8 cellular contexts compared by ENCODE assay signal in genomic region chr19:45779231-45780145, GRCh38. TPM values are rescaled to one million over a fixed set of nuclear protein-coding genes. Genes with fewer than 3 reads are reported as not detected.
DNase-seq lines count a peak whose midpoint lies in the region; ATAC-seq, FAIRE-seq and TF ChIP-seq lines count a peak whose summit lies in the region.

No MANE protein-coding gene starts in this region.

- H3K36me3 Mint-ChIP-seq in IgD-negative memory B cell: peaks cover 2% of the 10 kb centered on the region
- peaks cover 6% of the 10 kb centered on the region for H3K36me3 Mint-ChIP-seq in activated naive CD4-positive, alpha-beta T cell treated with anti-CD3 and anti-CD28 coated beads for 36 hours (ENCODE audit: low read depth)

- peak; percentile 91 for DNase-seq in RWPE2 (ENCODE audit: low spot score)
- peak; percentile 93 for DNase-seq in activated naive CD4-positive, alpha-beta T cell treated with anti-CD3 and anti-CD28 coated beads for 36 hours
- peak; percentile 78 for DNase-seq in left ventricle myocardium inferior
- peak in 1 of 2 donors; percentile 63 for DNase-seq in gastrocnemius medialis
- no peak for DNase-seq in HTR-8/SVneo (ENCODE audit: insufficient read length, low spot score)

- CTCF ChIA-PET in activated naive CD4-positive, alpha-beta T cell treated with anti-CD3 and anti-CD28 coated beads for 36 hours (lab: Charles Lee): interaction anchor here (0.6 to 1.3 kb wide), 10 partner anchors 8 to 1163 kb away, joined by 3 to 21 read pairs (median 4); partner anchors contain the start of gene SIX5

- peak overlapping the region in 2 of 3 donors; percentile 55 to 59 for H3K27ac Mint-ChIP-seq in IgD-negative memory B cell
- H3K27ac Mint-ChIP-seq in activated naive CD4-positive, alpha-beta T cell treated with anti-CD3 and anti-CD28 coated beads for 36 hours: no peak overlapping the region

- H3K27ac ChIP-seq in BLaER1 treated with 17β-estradiol and CSF1 and Interleukin-3, amounts not matched to agents 10 nM and 100 nM: no peak overlapping the region
- H3K27ac ChIP-seq in RWPE2 (ENCODE audit: poor library complexity, severe bottlenecking) (no peak overlapping the region), left ventricle myocardium inferior (replicated peaks) (peak overlapping the region; percentile 94), gastrocnemius medialis (peak overlapping the region; percentile 96 to 100 (median 99))

- peaks cover 7% of the 10 kb centered on the region for H3K27me3 Mint-ChIP-seq in IgD-negative memory B cell
- H3K27me3 Mint-ChIP-seq in activated naive CD4-positive, alpha-beta T cell treated with anti-CD3 and anti-CD28 coated beads for 36 hours (ENCODE audit: low read depth): peaks cover 29% of the 10 kb centered on the region

- H3K4me1 Mint-ChIP-seq in IgD-negative memory B cell: peaks cover 7 to 14% (median 11%) of the 10 kb centered on the region in 3 donors
- H3K4me1 Mint-ChIP-seq in activated naive CD4-positive, alpha-beta T cell treated with anti-CD3 and anti-CD28 coated beads for 36 hours (ENCODE audit: low read depth): peaks cover 13% of the 10 kb centered on the region

- H4K20me1 ChIP-seq in BLaER1 treated with 17β-estradiol and CSF1 and Interleukin-3, amounts not matched to agents 10 nM and 100 nM: peaks cover 48 to 91% (median 77%) of the 10 kb centered on the region in 11 experiments

- in situ Hi-C loops in gastrocnemius medialis (cut with MboI; ENCODE audit: low sequenced_read_pairs in 4 of 4): no loop called here

- H3K9ac ChIP-seq in BLaER1 treated with 17β-estradiol and CSF1 and Interleukin-3, amounts not matched to agents 10 nM and 100 nM: peak overlapping the region in 4 of 11 experiments; percentile 27 to 49 (median 33); a peak in 2 of 22 replicates

- TF ChIP-seq CTCF in RWPE2 (IDR thresholded peaks at IDR 0.05; ENCODE audit: poor library complexity, severe bottlenecking): peak; percentile 78
- TF ChIP-seq CTCF in left ventricle myocardium inferior (IDR thresholded peaks at IDR 0.05; ENCODE audit: borderline replicate concordance): peak; percentile 59
- peak in 2 of 5 experiments; percentile 25 to 33 for TF ChIP-seq CTCF in gastrocnemius medialis (IDR thresholded peaks at IDR 0.05 in 4 of 5, conservative IDR thresholded peaks at IDR 0.05 in 1 of 5)

- H3K4me2 ChIP-seq in BLaER1 treated with 17β-estradiol and CSF1 and Interleukin-3, amounts not matched to agents 10 nM and 100 nM: peak overlapping the region; percentile 61 to 95 (median 80)

- ATAC-seq in GM19463 (IDR thresholded peaks at IDR 0.05; ENCODE audit: unreplicated experiment) (peak; percentile 93), RWPE2 (ENCODE audit: low read depth) (peak; percentile 72), gastrocnemius medialis (no peak)

- no peaks in the 10 kb centered on the region for H3K9me3 Mint-ChIP-seq in IgD-negative memory B cell
- no peaks in the 10 kb centered on the region for H3K9me3 Mint-ChIP-seq in activated naive CD4-positive, alpha-beta T cell treated with anti-CD3 and anti-CD28 coated beads for 36 hours

- no peak for TF ChIP-seq POLR2A in gastrocnemius medialis (IDR thresholded peaks at IDR 0.05)

- peaks cover 0 to 38% (median 15%) of the 10 kb centered on the region in 11 experiments; a peak in 12 of 22 replicates for H3K36me3 ChIP-seq in BLaER1 treated with 17β-estradiol and CSF1 and Interleukin-3, amounts not matched to agents 10 nM and 100 nM
- peaks cover 19% of the 10 kb centered on the region for H3K36me3 ChIP-seq in RWPE2 (ENCODE audit: low read depth)
- H3K36me3 ChIP-seq in left ventricle myocardium inferior: peaks cover 41% of the 10 kb centered on the region
- H3K36me3 ChIP-seq in gastrocnemius medialis: peaks cover 0 to 38% of the 10 kb centered on the region in 2 donors

- peak overlapping the region; percentile 24 to 94 (median 72) for H3K4me3 Mint-ChIP-seq in IgD-negative memory B cell
- H3K4me3 Mint-ChIP-seq in activated naive CD4-positive, alpha-beta T cell treated with anti-CD3 and anti-CD28 coated beads for 36 hours: peak overlapping the region; percentile 65

- intact Hi-C loops in activated naive CD4-positive, alpha-beta T cell treated with anti-CD3 and anti-CD28 coated beads for 36 hours (cut with micrococcal nuclease): loop anchor here (1.0 kb wide), 2 partner anchors 9 to 14 kb away; no protein-coding TSS in a partner anchor
- intact Hi-C loops in left ventricle myocardium inferior (cut with micrococcal nuclease): no loop called here
- intact Hi-C loops in gastrocnemius medialis (cut with DNase I; ENCODE audit: low total_unique reads): loop anchor here (10.0 kb wide), 1 partner anchor 455 kb away; the partner anchor contains the start of gene CKM

- peaks cover 23 to 41% (median 33%) of the 10 kb centered on the region in 10 experiments for H3K4me1 ChIP-seq in BLaER1 treated with 17β-estradiol and CSF1 and Interleukin-3, amounts not matched to agents 10 nM and 100 nM
- H3K4me1 ChIP-seq in RWPE2 (ENCODE audit: insufficient read depth, poor library complexity, severe bottlenecking) (peaks cover 27% of the 10 kb centered on the region), left ventricle myocardium inferior (peaks cover 58% of the 10 kb centered on the region), gastrocnemius medialis (peaks cover 32 to 52% of the 10 kb centered on the region in 2 donors)

- H3K9me3 ChIP-seq in BLaER1 treated with 17β-estradiol and CSF1 and Interleukin-3, amounts not matched to agents 10 nM and 100 nM (replicated peaks in 1 of 11): no peaks in the 10 kb centered on the region
- H3K9me3 ChIP-seq in RWPE2 (ENCODE audit: severe bottlenecking): no peaks in the 10 kb centered on the region
- H3K9me3 ChIP-seq in left ventricle myocardium inferior (replicated peaks): no peaks in the 10 kb centered on the region
- H3K9me3 ChIP-seq in gastrocnemius medialis: no peaks in the 10 kb centered on the region

- peak overlapping the region in 7 of 10 experiments; percentile 9 to 51 (median 27); a peak in 7 of 20 replicates for H3K4me3 ChIP-seq in BLaER1 treated with 17β-estradiol and CSF1 and Interleukin-3, amounts not matched to agents 10 nM and 100 nM
- H3K4me3 ChIP-seq in RWPE2 (ENCODE audit: severe bottlenecking) (peak overlapping the region; percentile 37), left ventricle myocardium inferior (peak overlapping the region; percentile 75), gastrocnemius medialis (peak overlapping the region in 1 of 4 donors; percentile 75)

- peaks cover 6 to 89% (median 18%) of the 10 kb centered on the region in 11 experiments; a peak in 17 of 22 replicates for H3K27me3 ChIP-seq in BLaER1 treated with 17β-estradiol and CSF1 and Interleukin-3, amounts not matched to agents 10 nM and 100 nM
- H3K27me3 ChIP-seq in RWPE2 (ENCODE audit: insufficient read depth, poor library complexity, severe bottlenecking) (no peaks in the 10 kb centered on the region), left ventricle myocardium inferior (ENCODE audit: low read depth) (no peaks in the 10 kb centered on the region), gastrocnemius medialis (no peaks in the 10 kb centered on the region)

- no peak for FAIRE-seq in HTR-8/SVneo (lab: Jason Lieb, UNC)

RNA-seq across cellular contexts. Expression of gene DMPK, which starts 2.8 kb away (rescaled TPM):
- polyA plus RNA-seq in IgD-negative memory B cell: 1.6 TPM
- total RNA-seq in activated naive CD4-positive, alpha-beta T cell treated with anti-CD3 and anti-CD28 coated beads for 36 hours: 1 to 10 TPM; 6.1 TPM
- 284 TPM for total RNA-seq in left ventricle myocardium inferior
- total RNA-seq in gastrocnemius medialis: 100 to 1,000 TPM in 2 of 4 donors, 10 to 100 TPM in 2; 93.0 to 196 (median 116) TPM

RNA-seq across cellular contexts. Expression of gene SIX5, which starts 10.4 kb away (rescaled TPM):
- polyA plus RNA-seq in IgD-negative memory B cell: 0.41 TPM
- total RNA-seq in activated naive CD4-positive, alpha-beta T cell treated with anti-CD3 and anti-CD28 coated beads for 36 hours: 1 to 10 TPM; 1.8 to 2.2 TPM
- total RNA-seq in left ventricle myocardium inferior (21.8 TPM), gastrocnemius medialis (10 to 100 TPM in 2 of 4 donors, 1 to 10 TPM in 2; 8.2 to 12.2 (median 10.1) TPM)

RNA-seq across cellular contexts. Expression of gene DMWD, which starts 13.2 kb away (rescaled TPM):
- polyA plus RNA-seq in IgD-negative memory B cell: 16.7 TPM
- 10 to 100 TPM; 28.6 to 29.1 TPM for total RNA-seq in activated naive CD4-positive, alpha-beta T cell treated with anti-CD3 and anti-CD28 coated beads for 36 hours
- total RNA-seq in left ventricle myocardium inferior (69.2 TPM), gastrocnemius medialis (100 to 1,000 TPM in 1 of 4 donors, 10 to 100 TPM in 3; 38.6 to 111 (median 56.4) TPM)

RNA-seq across cellular contexts. Expression of gene RSPH6A, which starts 35.6 kb away (rescaled TPM):
- polyA plus RNA-seq in IgD-negative memory B cell: not detected
- under 1 TPM in 1 of 2 experiments, not detected in 1; 0.17 TPM for total RNA-seq in activated naive CD4-positive, alpha-beta T cell treated with anti-CD3 and anti-CD28 coated beads for 36 hours
- total RNA-seq in left ventricle myocardium inferior (not detected), gastrocnemius medialis (not detected)

RNA-seq across cellular contexts. Expression of gene MEIOSIN, which starts 46.2 kb away (rescaled TPM):
- not detected for polyA plus RNA-seq in IgD-negative memory B cell
- total RNA-seq in activated naive CD4-positive, alpha-beta T cell treated with anti-CD3 and anti-CD28 coated beads for 36 hours: not detected
- not detected for total RNA-seq in left ventricle myocardium inferior
- not detected for total RNA-seq in gastrocnemius medialis

Comparison
In these comparisons a context has a peak if more than half of its experiments do, and no peak if none do; other contexts are left out.
1. H3K27ac ChIP-seq: peak in left ventricle myocardium inferior (single experiment) and gastrocnemius medialis (4 of 4); none in BLaER1 treated with 17β-estradiol and CSF1 and Interleukin-3, amounts not matched to agents 10 nM and 100 nM (0 of 11) and RWPE2 (single experiment).
2. ATAC-seq: peak in GM19463 (single experiment) and RWPE2 (single experiment); none in gastrocnemius medialis (0 of 2).
3. RNA of gene DMPK, which starts 2.8 kb away (total RNA-seq): 284 TPM in left ventricle myocardium inferior (single experiment) and 93.0 to 196 TPM in gastrocnemius medialis; 6.1 TPM in activated naive CD4-positive, alpha-beta T cell treated with anti-CD3 and anti-CD28 coated beads for 36 hours; every median in the first group is over 10 times any median in the second.